ENCODE assay signal across 15 cellular contexts in genomic region chr10:120574986-120575385, GRCh38.
DNase-seq lines count a peak whose midpoint lies in the region; ATAC-seq and TF ChIP-seq lines count a peak whose summit lies in the region.
"Had no signal": no experiment of that assay in that cellular context is flagged by ENCODE, and none has a peak within 500 bp of the region (broad histone marks: within the 10 kb centered on the region; RNA-seq: fewer than 3 reads in every experiment).

No MANE protein-coding gene starts in this region.

- WGBS in esophagus muscularis mucosa: 93% methylated on average over 9 of the region's 13 CpGs

- H3K27ac ChIP-seq in esophagus muscularis mucosa (replicated peaks in 1 of 4) (no peak overlapping the region), uterus (no peak overlapping the region)
- H3K27ac ChIP-seq: BLaER1 treated with 17β-estradiol and CSF1 and Interleukin-3, amounts not matched to agents 10 nM and 100 nM; HL-60 had no signal

- TF ChIP-seq EP300 in esophagus muscularis mucosa (IDR thresholded peaks at IDR 0.05): no peak

- TF ChIP-seq CTCF in esophagus muscularis mucosa (IDR thresholded peaks at IDR 0.05) (no peak), uterus (IDR thresholded peaks at IDR 0.05) (no peak)

- no peaks in the 10 kb centered on the region for H3K9me3 ChIP-seq in esophagus muscularis mucosa
- H3K9me3 ChIP-seq in uterus: no peaks in the 10 kb centered on the region
- H3K9me3 ChIP-seq: BLaER1 treated with 17β-estradiol and CSF1 and Interleukin-3, amounts not matched to agents 10 nM and 100 nM; HAP-1 had no signal

- H3K4me1 ChIP-seq in esophagus muscularis mucosa: no peaks in the 10 kb centered on the region
- no peaks in the 10 kb centered on the region for H3K4me1 ChIP-seq in uterus
- H3K4me1 ChIP-seq: BLaER1 treated with 17β-estradiol and CSF1 and Interleukin-3, amounts not matched to agents 10 nM and 100 nM had no signal

- no peak for ATAC-seq in HG02798 (IDR thresholded peaks at IDR 0.05; ENCODE audit: poor library complexity, unreplicated experiment)
- ATAC-seq: CD8-positive, alpha-beta T cell had no signal

- TF ChIP-seq POLR2A in esophagus muscularis mucosa (IDR thresholded peaks at IDR 0.05; ENCODE audit: low read depth): no peak
- TF ChIP-seq POLR2A in uterus (IDR thresholded peaks at IDR 0.05): no peak

- H3K36me3 ChIP-seq in esophagus muscularis mucosa (no peaks in the 10 kb centered on the region), uterus (no peaks in the 10 kb centered on the region)
- H3K36me3 ChIP-seq: BLaER1 treated with 17β-estradiol and CSF1 and Interleukin-3, amounts not matched to agents 10 nM and 100 nM; HAP-1 had no signal

- DNase-seq in NCI-H446 treated with DMSO at 0.1 percent for 48 hours (lab: John Stamatoyannopoulos, UW): peak; percentile 69
- DNase-seq in cerebellar cortex (ENCODE audit: low spot score): peak; percentile 97
- DNase-seq in esophagus muscularis mucosa (ENCODE audit: extremely low spot score): peak; percentile 74
- peak; percentile 17 for DNase-seq in pons (ENCODE audit: low spot score)
- no peak for DNase-seq in DMS79 (lab: John Stamatoyannopoulos, UW)
- DNase-seq in dermis blood vessel endothelial cell: no peak
- DNase-seq in uterus: no peak
- DNase-seq: Calu3; CD8-positive, alpha-beta T cell; DMS53; GDM1 had no signal

- H3K27me3 ChIP-seq in esophagus muscularis mucosa: no peaks in the 10 kb centered on the region
- no peaks in the 10 kb centered on the region for H3K27me3 ChIP-seq in uterus
- H3K27me3 ChIP-seq: BLaER1 treated with 17β-estradiol and CSF1 and Interleukin-3, amounts not matched to agents 10 nM and 100 nM had no signal

- H3K4me3 ChIP-seq in esophagus muscularis mucosa (no peak overlapping the region), uterus (no peak overlapping the region)
- H3K4me3 ChIP-seq: BLaER1 treated with 17β-estradiol and CSF1 and Interleukin-3, amounts not matched to agents 10 nM and 100 nM; HAP-1 had no signal

- intact Hi-C loops in esophagus muscularis mucosa (cut with DNase I) (no loop called here), uterus (cut with DNase I; ENCODE audit: low total_unique reads) (no loop called here)

Comparison
In these comparisons a context has a peak if more than half of its experiments do, and no peak if none do; other contexts are left out.
1. DNase-seq: peak in NCI-H446 treated with DMSO at 0.1 percent for 48 hours (single experiment), cerebellar cortex (single experiment), esophagus muscularis mucosa (single experiment) and pons (single experiment); none in DMS79 (single experiment), dermis blood vessel endothelial cell (single experiment) and uterus (0 of 2).